Comparison of ENCODE assay signal across 1 cellular context in genomic region chr17:45969726-45970125, GRCh38.
TF ChIP-seq lines count a peak whose summit lies in the region.

No MANE protein-coding gene starts in this region.

TF ChIP-seq in GM12891, 5 proteins besides CTCF, POLR2A, EP300 and RAD21 (continued from another document):
- no peak for TF ChIP-seq POU2F2 (IDR thresholded peaks at IDR 0.05; ENCODE audit: low read depth, low read length)
